In genomic region chr2:9020267-9020666, GRCh38 we compare ENCODE assay signal across 24 cellular contexts.
"Had no signal": no experiment of that assay in that cellular context is flagged by ENCODE, and none has a peak within 500 bp of the region (broad histone marks: within the 10 kb centered on the region; RNA-seq: fewer than 3 reads in every experiment).

No MANE protein-coding gene starts in this region.

- H3K9me3 ChIP-seq: left ventricle myocardium inferior, mucosa of descending colon, ovary, right atrium auricular region, right lobe of liver, stomach, testis, thyroid gland, uterus had no signal

- ATAC-seq: mucosa of descending colon; naive thymus-derived CD4-positive, alpha-beta T cell; natural killer cell treated with Interleukin-12 subunit alpha and Interleukin-12 subunit beta and Interleukin-15 and Interleukin-18, amount 100 ng/mL, for 72 hours; right lobe of liver; stimulated activated naive B cell treated with anti-CD40 and anti-IgM and Interleukin-4, amounts not matched to agents 10 μg/mL and 1 μg/mL and 100 μg/mL, for 72 hours; stimulated activated naive CD8-positive, alpha-beta T cell treated with anti-CD3 and anti-CD28 coated beads, Interleukin-15, Interleukin-2, amounts not matched to agents 100 U/mL and 50 U/mL, for 24 hours had no signal

- H3K36me3 ChIP-seq: left ventricle myocardium inferior, ovary, right atrium auricular region, right lobe of liver, stomach, thyroid gland, uterus had no signal

- H3K4me1 ChIP-seq: left ventricle myocardium inferior, right atrium auricular region, right lobe of liver, stomach, testis, thyroid gland, uterus had no signal

- H3K27ac ChIP-seq: left ventricle myocardium inferior, ovary, right atrium auricular region, right lobe of liver, skin epidermis, stomach, testis, thyroid gland, uterus had no signal

- H3K27me3 ChIP-seq: ovary, right atrium auricular region, right lobe of liver, stomach, testis, thyroid gland, uterus had no signal

- H3K4me3 ChIP-seq: left ventricle myocardium inferior, lung, mucosa of descending colon, ovary, right atrium auricular region, right lobe of liver, skin epidermis, stomach, testis, thyroid gland, uterus had no signal

- DNase-seq: hypothalamus; immature natural killer cell; islet precursor cell; left ventricle myocardium inferior; midbrain; mucosa of descending colon; naive thymus-derived CD4-positive, alpha-beta T cell; ovary; right lobe of liver; stimulated activated CD4-positive, alpha-beta T cell treated with anti-CD3 and anti-CD28 coated beads, Interleukin-12 subunit alpha, Interleukin-12 subunit beta, amount 100 ng/mL, for 4 hours; stimulated activated CD4-positive, alpha-beta T cell treated with anti-CD3 and anti-CD28 coated beads, Interleukin-15, amount 100 ng/mL, for 24 hours; stimulated activated CD4-positive, alpha-beta T cell treated with anti-CD3 and anti-CD28 coated beads, Interleukin-2, amount 100 ng/mL, for 24 hours; stimulated activated CD4-positive, alpha-beta T cell treated with anti-CD3 and anti-CD28 coated beads, Interleukin-4, amount 100 ng/mL, for 1 hour; stimulated activated naive B cell treated with anti-CD40 and anti-IgM and Interleukin-4, amounts not matched to agents 10 μg/mL and 1 μg/mL and 100 μg/mL, for 72 hours; stimulated activated naive CD8-positive, alpha-beta T cell treated with anti-CD3 and anti-CD28 coated beads, Interleukin-15, Interleukin-2, amounts not matched to agents 100 U/mL and 50 U/mL, for 24 hours; stomach; testis; thyroid gland; trophoblast cell; uterus had no signal
